36 cellular contexts compared by ENCODE assay signal in genomic region chr20:37875776-37876175, GRCh38. TPM values are rescaled to one million over a fixed set of nuclear protein-coding genes. Genes with fewer than 3 reads are reported as not detected.
"Had no signal": no experiment of that assay in that cellular context is flagged by ENCODE, and none has a peak within 500 bp of the region (broad histone marks: within the 10 kb centered on the region; RNA-seq: fewer than 3 reads in every experiment).

No MANE protein-coding gene starts in this region.

- H3K36me3 Mint-ChIP-seq: activated naive CD8-positive, alpha-beta T cell treated with anti-CD3 and anti-CD28 coated beads, Interleukin-2, amount 10 ng/mL, durations not matched to agents 7 days and 5 days had no signal

- H3K4me3 Mint-ChIP-seq: activated naive CD4-positive, alpha-beta T cell treated with anti-CD3 and anti-CD28 coated beads for 36 hours; activated naive CD4-positive, alpha-beta T cell treated with anti-CD3 and anti-CD28 coated beads, Interleukin-2, amount 10 ng/mL, durations not matched to agents 7 days and 5 days; activated naive CD4-positive, alpha-beta T cell treated with anti-CD3 and anti-CD28 coated beads, Interleukin-2, amount 50 U/mL, for 24 hours; activated naive CD8-positive, alpha-beta T cell; activated naive CD8-positive, alpha-beta T cell treated with anti-CD3 and anti-CD28 coated beads for 36 hours; activated naive CD8-positive, alpha-beta T cell treated with anti-CD3 and anti-CD28 coated beads, Interleukin-2, amount 10 ng/mL, durations not matched to agents 7 days and 5 days; activated naive CD8-positive, alpha-beta T cell treated with anti-CD3 and anti-CD28 coated beads, Interleukin-2, amount 50 U/mL, for 24 hours; activated T-cell treated with anti-CD3 and anti-CD28 coated beads, Interleukin-2, amount 50 U/mL, for 24 hours; activated T-cell treated with anti-CD3 and anti-CD28 coated beads, Interleukin-2, amount 50 U/mL, for 4 hours; activated T-cell treated with anti-CD3 and anti-CD28 coated beads, Interleukin-2, amount 50 U/mL, for 72 hours; activated T-helper 1 cell treated with anti-CD3 and anti-CD28 coated beads, Interleukin-12 subunit alpha, Interleukin-12 subunit beta, Interleukin-2, Interleukin-4 antibody, amounts not matched to agents 30 ng/mL and 10 ng/mL and 1 ng/mL, durations not matched to agents 14 hours and 24 hours and 36 hours; activated T-helper 17 cell treated with anti-CD3 and anti-CD28 coated beads, Interleukin-2, amount 50 U/mL, for 72 hours; central memory CD8-positive, alpha-beta T cell had no signal

- DNase-seq: activated effector memory CD4-positive, alpha-beta T cell treated with anti-CD3 and anti-CD28 coated beads, Interleukin-2, amount 50 U/mL, for 16 hours; activated effector memory CD4-positive, alpha-beta T cell treated with Interleukin-2 at 50 U/mL for 16 hours; activated gamma-delta T cell; activated gamma-delta T cell treated with Interleukin-2 at 50 U/mL for 16 hours; activated naive CD4-positive, alpha-beta T cell; activated naive CD4-positive, alpha-beta T cell treated with anti-CD3 and anti-CD28 coated beads for 36 hours; activated naive CD4-positive, alpha-beta T cell treated with anti-CD3 and anti-CD28 coated beads, Interleukin-2, amount 10 ng/mL, durations not matched to agents 7 days and 5 days; activated naive CD4-positive, alpha-beta T cell treated with anti-CD3 and anti-CD28 coated beads, Interleukin-2, amount 50 U/mL, for 16 hours; activated naive CD4-positive, alpha-beta T cell treated with Interleukin-2 at 50 U/mL for 16 hours; activated naive CD8-positive, alpha-beta T cell treated with anti-CD3 and anti-CD28 coated beads for 36 hours; activated naive CD8-positive, alpha-beta T cell treated with anti-CD3 and anti-CD28 coated beads, Interleukin-2, amount 10 ng/mL, durations not matched to agents 7 days and 5 days; activated naive CD8-positive, alpha-beta T cell treated with anti-CD3 and anti-CD28 coated beads, Interleukin-2, amount 50 U/mL, for 24 hours; activated T-cell treated with anti-CD3 and anti-CD28 coated beads, Interleukin-2, amount 50 U/mL, for 1 hour; activated T-cell treated with anti-CD3 and anti-CD28 coated beads, Interleukin-2, amount 50 U/mL, for 24 hours; activated T-cell treated with anti-CD3 and anti-CD28 coated beads, Interleukin-2, amount 50 U/mL, for 4 hours; activated T-cell treated with anti-CD3 and anti-CD28 coated beads, Interleukin-2, amount 50 U/mL, for 48 hours; activated T-cell treated with anti-CD3 and anti-CD28 coated beads, Interleukin-2, amount 50 U/mL, for 72 hours; adrenal gland; amniotic stem cell; amygdala; anterior cingulate cortex; body of pancreas; brain microvascular endothelial cell; caudate nucleus; central memory CD4-positive, alpha-beta T cell; cerebellar nuclear complex had no signal

- H3K36me3 ChIP-seq: brain microvascular endothelial cell, breast epithelium, cardiac muscle cell had no signal

- H3K27me3 Mint-ChIP-seq: activated naive CD4-positive, alpha-beta T cell treated with anti-CD3 and anti-CD28 coated beads, Interleukin-2, amount 50 U/mL, for 24 hours; activated naive CD8-positive, alpha-beta T cell; activated naive CD8-positive, alpha-beta T cell treated with anti-CD3 and anti-CD28 coated beads for 36 hours; activated naive CD8-positive, alpha-beta T cell treated with anti-CD3 and anti-CD28 coated beads, Interleukin-2, amount 10 ng/mL, durations not matched to agents 7 days and 5 days; activated naive CD8-positive, alpha-beta T cell treated with anti-CD3 and anti-CD28 coated beads, Interleukin-2, amount 50 U/mL, for 24 hours; activated T-cell treated with anti-CD3 and anti-CD28 coated beads, Interleukin-2, amount 50 U/mL, for 24 hours; activated T-helper 17 cell treated with anti-CD3 and anti-CD28 coated beads, Interleukin-2, amount 50 U/mL, for 72 hours; central memory CD8-positive, alpha-beta T cell had no signal

- H3K4me1 Mint-ChIP-seq: activated naive CD4-positive, alpha-beta T cell treated with anti-CD3 and anti-CD28 coated beads, Interleukin-2, amount 10 ng/mL, durations not matched to agents 7 days and 5 days; activated naive CD4-positive, alpha-beta T cell treated with anti-CD3 and anti-CD28 coated beads, Interleukin-2, amount 50 U/mL, for 24 hours; activated naive CD8-positive, alpha-beta T cell treated with anti-CD3 and anti-CD28 coated beads for 36 hours; activated naive CD8-positive, alpha-beta T cell treated with anti-CD3 and anti-CD28 coated beads, Interleukin-2, amount 10 ng/mL, durations not matched to agents 7 days and 5 days; activated naive CD8-positive, alpha-beta T cell treated with anti-CD3 and anti-CD28 coated beads, Interleukin-2, amount 50 U/mL, for 24 hours; activated T-helper 17 cell treated with anti-CD3 and anti-CD28 coated beads, Interleukin-2, amount 50 U/mL, for 72 hours; central memory CD8-positive, alpha-beta T cell had no signal

- H3K27me3 ChIP-seq: adrenal gland, ascending aorta, body of pancreas, brain microvascular endothelial cell, breast epithelium, cardiac muscle cell had no signal

- H3K27ac Mint-ChIP-seq: activated naive CD4-positive, alpha-beta T cell treated with anti-CD3 and anti-CD28 coated beads for 36 hours; activated naive CD4-positive, alpha-beta T cell treated with anti-CD3 and anti-CD28 coated beads, Interleukin-2, amount 10 ng/mL, durations not matched to agents 7 days and 5 days; activated naive CD4-positive, alpha-beta T cell treated with anti-CD3 and anti-CD28 coated beads, Interleukin-2, amount 50 U/mL, for 24 hours; activated naive CD8-positive, alpha-beta T cell; activated naive CD8-positive, alpha-beta T cell treated with anti-CD3 and anti-CD28 coated beads for 36 hours; activated naive CD8-positive, alpha-beta T cell treated with anti-CD3 and anti-CD28 coated beads, Interleukin-2, amount 10 ng/mL, durations not matched to agents 7 days and 5 days; activated naive CD8-positive, alpha-beta T cell treated with anti-CD3 and anti-CD28 coated beads, Interleukin-2, amount 50 U/mL, for 24 hours; activated T-cell treated with anti-CD3 and anti-CD28 coated beads, Interleukin-2, amount 50 U/mL, for 24 hours; activated T-cell treated with anti-CD3 and anti-CD28 coated beads, Interleukin-2, amount 50 U/mL, for 72 hours; activated T-helper 1 cell treated with anti-CD3 and anti-CD28 coated beads, Interleukin-12 subunit alpha, Interleukin-12 subunit beta, Interleukin-2, Interleukin-4 antibody, amounts not matched to agents 30 ng/mL and 10 ng/mL and 1 ng/mL, durations not matched to agents 14 hours and 24 hours and 36 hours; activated T-helper 17 cell treated with anti-CD3 and anti-CD28 coated beads, Interleukin-2, amount 50 U/mL, for 72 hours; activated T-helper 2 cell treated with anti-CD3 and anti-CD28 coated beads, Interferon-gamma antibody, Interleukin-2, Interleukin-4, amounts not matched to agents 10 μg/mL and 5 μg/mL and 100 μg/mL, durations not matched to agents 14 hours and 24 hours and 36 hours had no signal

- H3K9me3 ChIP-seq: adrenal gland, ascending aorta, body of pancreas, breast epithelium had no signal

- ATAC-seq: activated naive CD4-positive, alpha-beta T cell treated with anti-CD3 and anti-CD28 coated beads, Interleukin-2, amount 50 U/mL, for 72 hours; activated naive CD8-positive, alpha-beta T cell treated with anti-CD3 and anti-CD28 coated beads, Interleukin-2, amount 50 U/mL, for 24 hours; activated T-cell treated with anti-CD3 and anti-CD28 coated beads, Interleukin-2, amount 50 U/mL, for 4 hours; activated T-cell treated with anti-CD3 and anti-CD28 coated beads, Interleukin-2, amount 50 U/mL, for 72 hours; activated T-helper 17 cell treated with anti-CD3 and anti-CD28 coated beads, Interleukin-2, amount 50 U/mL, for 72 hours; body of pancreas had no signal

- H3K27ac ChIP-seq: adrenal gland, ascending aorta, body of pancreas, brain microvascular endothelial cell, breast epithelium, cardiac muscle cell had no signal

- H3K9me3 Mint-ChIP-seq: activated naive CD4-positive, alpha-beta T cell treated with anti-CD3 and anti-CD28 coated beads for 36 hours; activated naive CD4-positive, alpha-beta T cell treated with anti-CD3 and anti-CD28 coated beads, Interleukin-2, amount 10 ng/mL, durations not matched to agents 7 days and 5 days; activated naive CD4-positive, alpha-beta T cell treated with anti-CD3 and anti-CD28 coated beads, Interleukin-2, amount 50 U/mL, for 24 hours; activated naive CD4-positive, alpha-beta T cell treated with anti-CD3 and anti-CD28 coated beads, Interleukin-2, amount 50 U/mL, for 72 hours; activated naive CD8-positive, alpha-beta T cell treated with anti-CD3 and anti-CD28 coated beads for 36 hours; activated naive CD8-positive, alpha-beta T cell treated with anti-CD3 and anti-CD28 coated beads, Interleukin-2, amount 10 ng/mL, durations not matched to agents 7 days and 5 days; activated naive CD8-positive, alpha-beta T cell treated with anti-CD3 and anti-CD28 coated beads, Interleukin-2, amount 50 U/mL, for 24 hours; activated T-cell treated with anti-CD3 and anti-CD28 coated beads, Interleukin-2, amount 50 U/mL, for 24 hours; activated T-cell treated with anti-CD3 and anti-CD28 coated beads, Interleukin-2, amount 50 U/mL, for 4 hours; activated T-cell treated with anti-CD3 and anti-CD28 coated beads, Interleukin-2, amount 50 U/mL, for 72 hours; activated T-helper 1 cell treated with anti-CD3 and anti-CD28 coated beads, Interleukin-12 subunit alpha, Interleukin-12 subunit beta, Interleukin-2, Interleukin-4 antibody, amounts not matched to agents 30 ng/mL and 10 ng/mL and 1 ng/mL, durations not matched to agents 14 hours and 24 hours and 36 hours; activated T-helper 17 cell treated with anti-CD3 and anti-CD28 coated beads, Interleukin-2, amount 50 U/mL, for 72 hours; activated T-helper 2 cell treated with anti-CD3 and anti-CD28 coated beads, Interferon-gamma antibody, Interleukin-2, Interleukin-4, amounts not matched to agents 10 μg/mL and 5 μg/mL and 100 μg/mL, durations not matched to agents 14 hours and 24 hours and 36 hours; central memory CD8-positive, alpha-beta T cell had no signal

- H3K4me1 ChIP-seq: adrenal gland, ascending aorta, breast epithelium had no signal

- H3K4me3 ChIP-seq: adrenal gland, ascending aorta, body of pancreas, breast epithelium, cardiac muscle cell had no signal

RNA-seq across cellular contexts. Expression of gene VSTM2L, which starts 27.2 kb away (rescaled TPM):
- total RNA-seq: activated naive CD4-positive, alpha-beta T cell treated with anti-CD3 and anti-CD28 coated beads for 36 hours; activated naive CD8-positive, alpha-beta T cell treated with anti-CD3 and anti-CD28 coated beads for 36 hours; activated naive CD8-positive, alpha-beta T cell treated with anti-CD3 and anti-CD28 coated beads, Interleukin-2, amount 10 ng/mL, durations not matched to agents 7 days and 5 days; activated T-helper 17 cell treated with anti-CD3 and anti-CD28 coated beads, Interleukin-2, amount 50 U/mL, for 72 hours had no signal
